Comparison of ENCODE assay signal across 1 cellular context in the genomic region with DNA sequence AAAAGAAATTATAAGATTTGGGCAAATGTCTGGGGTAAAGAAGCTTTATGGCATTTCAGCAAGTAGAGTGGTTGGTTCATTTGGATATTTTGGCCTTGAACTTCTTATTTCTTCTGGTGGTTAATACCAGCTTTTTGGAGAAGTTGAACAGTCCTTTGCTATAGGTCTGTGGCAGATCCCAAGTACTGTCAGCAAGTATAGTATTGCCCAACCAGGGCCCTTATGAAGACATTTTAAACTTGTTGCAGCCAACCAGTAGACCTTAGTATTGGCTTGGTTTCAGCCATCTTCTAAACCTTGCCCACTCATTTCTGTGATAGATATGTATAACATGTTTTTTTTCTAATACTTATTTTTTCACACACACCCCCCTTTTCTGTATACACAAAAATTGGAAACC.
TF ChIP-seq lines count a peak whose summit lies in the region.

No MANE protein-coding gene starts in this region.

TF ChIP-seq in endothelial cell of umbilical vein, 7 proteins besides CTCF, POLR2A, EP300 and RAD21:
- TF ChIP-seq FOS (IDR thresholded peaks at IDR 0.05; ENCODE audit: borderline replicate concordance, insufficient read depth, low read length) = no peak
- TF ChIP-seq, protein P1, sequence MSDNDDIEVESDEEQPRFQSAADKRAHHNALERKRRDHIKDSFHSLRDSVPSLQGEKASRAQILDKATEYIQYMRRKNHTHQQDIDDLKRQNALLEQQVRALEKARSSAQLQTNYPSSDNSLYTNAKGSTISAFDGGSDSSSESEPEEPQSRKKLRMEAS (IDR thresholded peaks at IDR 0.05; ENCODE audit: insufficient read depth, insufficient read length) = no peak
